Comparison of ENCODE assay signal across 8 cellular contexts in genomic region chr4:2262145-2262943, GRCh38. TPM values are rescaled to one million over a fixed set of nuclear protein-coding genes. Genes with fewer than 3 reads are reported as not detected.
DNase-seq lines count a peak whose midpoint lies in the region; ATAC-seq and TF ChIP-seq lines count a peak whose summit lies in the region.

No MANE protein-coding gene starts in this region.

- H3K36me3 ChIP-seq in mucosa of descending colon (ENCODE audit: low read depth), result peaks cover 5% of the 10 kb centered on the region

- 0 out of 2 replicates have a peak, but pooled peaks have one; percentile 11 for TF ChIP-seq EP300 in Ishikawa (IDR thresholded peaks at IDR 0.05; ENCODE audit: borderline replicate concordance)

- peak; percentile 90 for ATAC-seq in GM21619 (IDR thresholded peaks at IDR 0.05; ENCODE audit: unreplicated experiment)
- peak; percentile 93 for ATAC-seq in mucosa of descending colon

- intact Hi-C loops in mucosa of descending colon (cut with DNase I, micrococcal nuclease), result no loop called here

- peaks cover 25% of the 10 kb centered on the region for H3K4me1 ChIP-seq in mucosa of descending colon (ENCODE audit: low read depth)

- H3K9me3 ChIP-seq in mucosa of descending colon, result no peaks in the 10 kb centered on the region

- peak; percentile 83 for DNase-seq in DMS153 treated with DMSO at 0.1 percent for 48 hours (lab: John Stamatoyannopoulos, UW; ENCODE audit: unreplicated experiment)
- DNase-seq in OCI-M2 (lab: John Stamatoyannopoulos, UW; ENCODE audit: unreplicated experiment), result peak; percentile 70
- DNase-seq in activated T-cell treated with anti-CD3 and anti-CD28 coated beads, Interleukin-2, amount 50 U/mL, for 1 hour, result peak; percentile 96
- peak; percentile 78 for DNase-seq in epithelial cell of proximal tubule (ENCODE audit: low read depth)
- DNase-seq in mucosa of descending colon, result peak; percentile 99 to 100 (median 99)
- DNase-seq in stimulated activated CD8-positive, alpha-beta memory T cell treated with anti-CD3 and anti-CD28 coated beads, Interleukin-4, amount 100 ng/mL, for 1 hour (ENCODE audit: low read depth in 2 of 2, low spot score in 1 of 2), result peak; percentile 92 to 95

- H3K4me3 ChIP-seq in epithelial cell of proximal tubule (ENCODE audit: low read depth, low read length) (peak overlapping the region; percentile 82), mucosa of descending colon (peak overlapping the region; percentile 88)

- no peak for TF ChIP-seq RAD21 in Ishikawa (IDR thresholded peaks at IDR 0.05; ENCODE audit: low read depth)

- TF ChIP-seq CTCF in epithelial cell of proximal tubule (conservative IDR thresholded peaks at IDR 0.05; ENCODE audit: low read depth, low read length), result no peak
- TF ChIP-seq CTCF in mucosa of descending colon (IDR thresholded peaks at IDR 0.05), result no peak

TF ChIP-seq in Ishikawa, 13 proteins besides CTCF, POLR2A, EP300 and RAD21:
- TF ChIP-seq USF1 (IDR thresholded peaks at IDR 0.05) (peak; percentile 51), TAF1 (IDR thresholded peaks at IDR 0.05; ENCODE audit: low read depth) (peak; percentile 49; the same call in 1 of the 2 replicates), CREB1 (IDR thresholded peaks at IDR 0.05; ENCODE audit: low read depth) (peak; percentile 36; the same call in 1 of the 2 replicates), ZBTB7A (IDR thresholded peaks at IDR 0.05; ENCODE audit: low read depth) (peak; percentile 52; the same call in 1 of the 2 replicates), TEAD4 (IDR thresholded peaks at IDR 0.05) (no peak), NFIC (IDR thresholded peaks at IDR 0.05) (no peak), MAX (IDR thresholded peaks at IDR 0.05) (peak; percentile 18; the same call in 1 of the 2 replicates)

RNA-seq across cellular contexts. Expression of gene MXD4, which starts 0.4 kb away (rescaled TPM):
- total RNA-seq in epithelial cell of proximal tubule (14.0 and 26.9 TPM in 2 replicates), mucosa of descending colon (10 to 100 TPM; 46.6 to 59.6 (median 52.6) TPM)

RNA-seq across cellular contexts. Expression of gene HAUS3, which starts 20.4 kb away (rescaled TPM):
- total RNA-seq in epithelial cell of proximal tubule (10.7 and 11.6 TPM in 2 replicates), mucosa of descending colon (10 to 100 TPM in 2 of 3 donors, 1 to 10 TPM in 1; 9.9 to 13.7 (median 11.4) TPM)

RNA-seq across cellular contexts. Expression of gene POLN, which starts 20.4 kb away (rescaled TPM):
- total RNA-seq in epithelial cell of proximal tubule (0.29 and 0.94 TPM in 2 replicates), mucosa of descending colon (1 to 10 TPM; 1.4 to 4.6 (median 1.4) TPM)

Comparison
In these comparisons a context has a peak if more than half of its experiments do, and no peak if none do; other contexts are left out.
1. Peak in every context shown above with its lines: DNase-seq, ATAC-seq and H3K4me3 ChIP-seq.